Comparison of ENCODE assay signal across 9 cellular contexts in the genomic region with DNA sequence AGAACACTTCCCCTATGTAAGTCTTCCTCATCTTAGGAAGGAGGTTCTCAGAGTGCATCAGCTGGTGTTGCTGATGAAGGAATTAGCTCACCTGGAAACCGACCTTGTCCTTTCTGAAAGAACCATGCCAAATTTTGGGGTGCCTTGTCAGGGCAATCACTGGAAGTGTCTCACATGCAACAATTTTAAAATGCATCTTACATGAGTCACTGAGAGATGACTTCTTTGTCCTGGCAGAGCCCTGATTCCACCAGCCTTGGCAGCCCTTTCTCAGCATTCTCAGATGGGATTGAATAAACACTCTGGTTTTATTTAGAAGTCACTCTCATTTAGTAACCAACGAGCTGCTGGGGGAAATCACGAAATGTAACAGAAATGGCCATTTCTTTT. TPM values are rescaled to one million over a fixed set of nuclear protein-coding genes. Genes with fewer than 3 reads are reported as not detected.
DNase-seq lines count a peak whose midpoint lies in the region; ATAC-seq and TF ChIP-seq lines count a peak whose summit lies in the region.
"Had no signal": no experiment of that assay in that cellular context is flagged by ENCODE, and none has a peak within 500 bp of the region (broad histone marks: within the 10 kb centered on the region; RNA-seq: fewer than 3 reads in every experiment).

No MANE protein-coding gene starts in this region.

- DNase-seq in HCEC 1CT (peak; percentile 88), WERI-Rb-1 (no peak), tibial artery (peak in 1 of 2 donors; percentile 60), midbrain (lab: John Stamatoyannopoulos, UW) (no peak)
- DNase-seq: NCI-H1092 treated with DMSO at 0.1 percent for 48 hours had no signal

- TF ChIP-seq POLR2A in gastroesophageal sphincter (IDR thresholded peaks at IDR 0.05), result no peak

- TF ChIP-seq CTCF in WERI-Rb-1 (IDR thresholded peaks at IDR 0.05; ENCODE audit: low read depth, low read length), result no peak
- no peak for TF ChIP-seq CTCF in gastroesophageal sphincter (IDR thresholded peaks at IDR 0.05)
- TF ChIP-seq CTCF in tibial artery (IDR thresholded peaks at IDR 0.05), result no peak

- H3K27me3 ChIP-seq in WERI-Rb-1 (ENCODE audit: insufficient read depth, low read depth, severe bottlenecking) (no peaks in the 10 kb centered on the region), gastroesophageal sphincter (no peaks in the 10 kb centered on the region), tibial artery (no peaks in the 10 kb centered on the region)

- H3K9me3 ChIP-seq in WERI-Rb-1 (ENCODE audit: severe bottlenecking), result peaks cover 10% of the 10 kb centered on the region
- H3K9me3 ChIP-seq in gastroesophageal sphincter, result peaks cover 0 to 5% (median 0%) of the 10 kb centered on the region in 3 donors
- no peaks in the 10 kb centered on the region for H3K9me3 ChIP-seq in tibial artery

- no peak overlapping the region for H3K4me3 ChIP-seq in WERI-Rb-1 (ENCODE audit: low read depth, low read length)
- no peak overlapping the region for H3K4me3 ChIP-seq in gastroesophageal sphincter
- H3K4me3 ChIP-seq in tibial artery, result no peak overlapping the region

- TF ChIP-seq EP300 in gastroesophageal sphincter (IDR thresholded peaks at IDR 0.05), result no peak

- H3K4me1 ChIP-seq in gastroesophageal sphincter, result peaks cover 3 to 42% (median 16%) of the 10 kb centered on the region in 3 donors
- peaks cover 0 to 34% (median 18%) of the 10 kb centered on the region in 4 donors for H3K4me1 ChIP-seq in tibial artery

- WGBS in gastroesophageal sphincter (ENCODE audit: low coverage in 1 of 2), 2 donors, result 6 to 19% methylated on average over 3 of the region's 3 CpGs

- H3K27ac ChIP-seq in WERI-Rb-1 (peak overlapping the region; percentile 52), gastroesophageal sphincter (peak overlapping the region; percentile 43 to 95 (median 75)), tibial artery (peak overlapping the region; percentile 56 to 63)

- H3K36me3 ChIP-seq in WERI-Rb-1 (no peaks in the 10 kb centered on the region), gastroesophageal sphincter (no peaks in the 10 kb centered on the region), tibial artery (no peaks in the 10 kb centered on the region)

- ATAC-seq in gastroesophageal sphincter (peak; percentile 35), GM18909 (IDR thresholded peaks at IDR 0.05; ENCODE audit: poor library complexity, unreplicated experiment) (no peak), HG03469 (IDR thresholded peaks at IDR 0.05; ENCODE audit: unreplicated experiment) (no peak), HG02571 (IDR thresholded peaks at IDR 0.05; ENCODE audit: unreplicated experiment) (no peak)

- intact Hi-C loops in tibial artery (cut with DNase I; ENCODE audit: low total_unique reads), result loop anchor here (10.0 kb wide), 1 partner anchor 72 kb away; no protein-coding TSS in a partner anchor

RNA-seq across cellular contexts. Expression of a gene that starts 3.8 kb away (rescaled TPM):
- total RNA-seq in gastroesophageal sphincter, result 10 to 100 TPM; 17.4 to 26.2 (median 23.4) TPM
